24 cellular contexts compared by ENCODE assay signal in the genomic region with DNA sequence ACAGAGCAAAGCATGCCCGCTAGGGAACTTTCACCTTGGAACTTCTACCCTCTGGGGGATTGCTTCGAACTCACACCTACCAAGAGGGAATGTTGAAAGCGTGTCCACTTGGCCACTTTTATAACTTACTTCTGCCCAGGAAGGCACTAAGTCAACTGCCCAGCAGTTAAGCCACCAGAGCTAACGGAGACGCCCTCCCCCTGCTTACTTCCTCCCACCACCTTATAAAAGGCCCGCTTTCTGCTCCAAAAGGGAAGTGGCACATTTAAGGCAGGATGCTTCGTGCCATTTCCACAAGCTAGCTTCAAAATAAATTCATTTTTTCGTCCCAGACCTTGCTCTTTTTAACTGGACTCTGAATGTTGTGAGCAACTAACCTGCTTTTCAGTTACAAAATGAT. TPM values are rescaled to one million over a fixed set of nuclear protein-coding genes. Genes with fewer than 3 reads are reported as not detected.
A peak's percentile ranks its signal among the peaks of the same experiment; 100 is the strongest.
DNase-seq lines count a peak whose midpoint lies in the region; ATAC-seq and TF ChIP-seq lines count a peak whose summit lies in the region.
"Had no signal": no experiment of that assay in that cellular context is flagged by ENCODE, and none has a peak within 500 bp of the region (broad histone marks: within the 10 kb centered on the region; RNA-seq: fewer than 3 reads in every experiment).

No MANE protein-coding gene starts in this region.

- H2AFZ ChIP-seq in Karpas-422 (ENCODE audit: low read length) (0 out of 2 replicates have a peak overlapping the region, but pooled peaks have one; percentile 3), osteoblast (ENCODE audit: low read length) (no peak overlapping the region)

- H3K9ac ChIP-seq in BLaER1 treated with 17β-estradiol and CSF1 and Interleukin-3, amounts not matched to agents 10 nM and 100 nM = peak overlapping the region in 1 of 11 experiments; percentile 24; a peak in 2 of 22 replicates
- H3K9ac ChIP-seq in Karpas-422 (ENCODE audit: low read length) = no peak overlapping the region

- peaks cover 26 to 55% (median 35%) of the 10 kb centered on the region in 10 experiments for H3K4me1 ChIP-seq in BLaER1 treated with 17β-estradiol and CSF1 and Interleukin-3, amounts not matched to agents 10 nM and 100 nM
- H3K4me1 ChIP-seq in Karpas-422 (ENCODE audit: low read length) = peaks cover 18% of the 10 kb centered on the region
- H3K4me1 ChIP-seq in lower lobe of right lung = peaks cover 18% of the 10 kb centered on the region
- peaks cover 20% of the 10 kb centered on the region for H3K4me1 ChIP-seq in osteoblast (ENCODE audit: insufficient read depth, low read length)

- H3K4me2 ChIP-seq in BLaER1 treated with 17β-estradiol and CSF1 and Interleukin-3, amounts not matched to agents 10 nM and 100 nM = peak overlapping the region; percentile 14 to 74 (median 54); a peak in 21 of 22 replicates
- H3K4me2 ChIP-seq in Karpas-422 (ENCODE audit: low read depth, low read length, poor library complexity, severe bottlenecking) = no peak overlapping the region
- H3K4me2 ChIP-seq in osteoblast (ENCODE audit: insufficient read depth, low read length) = no peak overlapping the region

- intact Hi-C loops in lower lobe of right lung (cut with DNase I) = no loop called here

- H3K36me3 ChIP-seq in BLaER1 treated with 17β-estradiol and CSF1 and Interleukin-3, amounts not matched to agents 10 nM and 100 nM = peaks cover 0 to 7% (median 3%) of the 10 kb centered on the region in 11 experiments; a peak in 13 of 22 replicates
- H3K36me3 ChIP-seq in Karpas-422 (ENCODE audit: insufficient read depth, low read length) (peaks cover 4% of the 10 kb centered on the region; the same call in 1 of the 2 replicates), lower lobe of right lung (peaks cover under 1% of the 10 kb centered on the region), osteoblast (ENCODE audit: insufficient read depth, low read length) (no peaks in the 10 kb centered on the region)
- H3K36me3 ChIP-seq: esophagus squamous epithelium, pancreas, thyroid gland had no signal

- DNase-seq in Karpas-422 (peak; percentile 43), SKM-1 treated with dmso at 0.1 percent for 144 hours (lab: John Stamatoyannopoulos, UW; ENCODE audit: unreplicated experiment) (peak; percentile 83), lower lobe of right lung (peak; percentile 55), osteoblast (ENCODE audit: insufficient read length, low spot score, missing footprints) (no peak), kidney glomerular epithelial cell (lab: John Stamatoyannopoulos, UW) (no peak), GM19240 (ENCODE audit: insufficient read length, low spot score) (no peak)
- DNase-seq: activated CD4-positive, alpha-beta T cell treated with anti-CD3 and anti-CD28 coated beads for 48 hours; CD8-positive, alpha-beta memory T cell; effector memory CD8-positive, alpha-beta T cell; esophagus squamous epithelium; HCEC 1CT; MM.1S; NCI-H1694 treated with DMSO at 0.1 percent for 48 hours; NCI-H345; pancreas; RPMI8226; stimulated activated naive CD4-positive, alpha-beta T cell; thyroid gland had no signal

- H3K27ac ChIP-seq in BLaER1 treated with 17β-estradiol and CSF1 and Interleukin-3, amounts not matched to agents 10 nM and 100 nM = peak overlapping the region in 4 of 11 experiments; percentile 19 to 47 (median 38); a peak in 6 of 22 replicates
- H3K27ac ChIP-seq in Karpas-422 (ENCODE audit: low read length) (no peak overlapping the region), lower lobe of right lung (no peak overlapping the region), osteoblast (ENCODE audit: low read depth, low read length) (no peak overlapping the region)
- H3K27ac ChIP-seq: body of pancreas, esophagus squamous epithelium, gastroesophageal sphincter, pancreas, thyroid gland had no signal

- H3K9me2 ChIP-seq in Karpas-422 (replicated peaks; ENCODE audit: insufficient read depth, low read length) = no peaks in the 10 kb centered on the region

- TF ChIP-seq CTCF in lower lobe of right lung (IDR thresholded peaks at IDR 0.05) = no peak
- TF ChIP-seq CTCF in osteoblast (IDR thresholded peaks at IDR 0.05; ENCODE audit: extremely low read depth, low read depth, low read length) = no peak

- H4K20me1 ChIP-seq in BLaER1 treated with 17β-estradiol and CSF1 and Interleukin-3, amounts not matched to agents 10 nM and 100 nM = peaks cover 0 to 11% (median 7%) of the 10 kb centered on the region in 11 experiments; a peak in 10 of 22 replicates
- H4K20me1 ChIP-seq in Karpas-422 (ENCODE audit: insufficient read depth, low read depth, low read length) (no peaks in the 10 kb centered on the region), osteoblast (ENCODE audit: insufficient read depth, low read length) (peaks cover 9% of the 10 kb centered on the region)

- H3K79me2 ChIP-seq in Karpas-422 (ENCODE audit: low read length) (peaks cover 19% of the 10 kb centered on the region), osteoblast (ENCODE audit: insufficient read depth, low read length) (peaks cover 19% of the 10 kb centered on the region)

- no peaks in the 10 kb centered on the region for H3K27me3 ChIP-seq in BLaER1 treated with 17β-estradiol and CSF1 and Interleukin-3, amounts not matched to agents 10 nM and 100 nM
- H3K27me3 ChIP-seq in Karpas-422 (ENCODE audit: low read length) = no peaks in the 10 kb centered on the region
- H3K27me3 ChIP-seq in lower lobe of right lung (ENCODE audit: low read depth) = no peaks in the 10 kb centered on the region
- H3K27me3 ChIP-seq in osteoblast (ENCODE audit: insufficient read depth, low read length) = no peaks in the 10 kb centered on the region
- H3K27me3 ChIP-seq: body of pancreas, esophagus squamous epithelium, gastroesophageal sphincter, pancreas, thyroid gland had no signal

- H3K9me3 ChIP-seq in BLaER1 treated with 17β-estradiol and CSF1 and Interleukin-3, amounts not matched to agents 10 nM and 100 nM (replicated peaks in 1 of 11) = no peaks in the 10 kb centered on the region; a peak in 3 of 22 replicates
- H3K9me3 ChIP-seq in Karpas-422 (ENCODE audit: low read length) = no peaks in the 10 kb centered on the region
- H3K9me3 ChIP-seq in lower lobe of right lung = no peaks in the 10 kb centered on the region
- H3K9me3 ChIP-seq in osteoblast (ENCODE audit: low read depth, low read length) = no peaks in the 10 kb centered on the region
- H3K9me3 ChIP-seq: body of pancreas, esophagus squamous epithelium, gastroesophageal sphincter, pancreas, thyroid gland had no signal

- no peak overlapping the region for H3K4me3 ChIP-seq in BLaER1 treated with 17β-estradiol and CSF1 and Interleukin-3, amounts not matched to agents 10 nM and 100 nM
- H3K4me3 ChIP-seq in Karpas-422 (ENCODE audit: low read length) (no peak overlapping the region), lower lobe of right lung (no peak overlapping the region), osteoblast (ENCODE audit: insufficient read depth, low read length) (no peak overlapping the region)
- H3K4me3 ChIP-seq: body of pancreas, esophagus squamous epithelium, gastroesophageal sphincter, pancreas, thyroid gland had no signal

- ATAC-seq in lower lobe of right lung (no peak), GM18511 (IDR thresholded peaks at IDR 0.05; ENCODE audit: unreplicated experiment) (no peak)
- ATAC-seq: body of pancreas; effector memory CD8-positive, alpha-beta T cell; gastroesophageal sphincter; pancreas; sciatic nerve; SK-N-SH treated with all-trans-retinoic acid at 6 μM for 48 hours had no signal

RNA-seq across cellular contexts. Expression of a gene that starts 3.2 kb away (rescaled TPM):
- total RNA-seq in Karpas-422 (2014; rRNA removed; shearing (Covaris generic); ENCODE audit: low replicate concordance) = 145 and 287 TPM in 2 replicates
- total RNA-seq in lower lobe of right lung (103 TPM), osteoblast (89.3 and 139 TPM in 2 replicates)

RNA-seq across cellular contexts. Expression of a gene that starts 41.1 kb away (rescaled TPM):
- total RNA-seq in Karpas-422 (2014; rRNA removed; shearing (Covaris generic); ENCODE audit: low replicate concordance) = 0.30 and 1.8 TPM in 2 replicates
- 2.4 TPM for total RNA-seq in lower lobe of right lung
- 11.8 and 18.8 TPM in 2 replicates for total RNA-seq in osteoblast

Comparison
In these comparisons a context has a peak if more than half of its experiments do, and no peak if none do; other contexts are left out.
1. H3K4me2 ChIP-seq: peak in BLaER1 treated with 17β-estradiol and CSF1 and Interleukin-3, amounts not matched to agents 10 nM and 100 nM (11 of 11); none in Karpas-422 (single experiment) and osteoblast (single experiment).
2. DNase-seq: peak in Karpas-422 (single experiment), SKM-1 treated with dmso at 0.1 percent for 144 hours (single experiment) and lower lobe of right lung (single experiment); none in osteoblast (single experiment), kidney glomerular epithelial cell (single experiment) and GM19240 (single experiment).